Comparison of ENCODE assay signal across 8 cellular contexts in the genomic region with DNA sequence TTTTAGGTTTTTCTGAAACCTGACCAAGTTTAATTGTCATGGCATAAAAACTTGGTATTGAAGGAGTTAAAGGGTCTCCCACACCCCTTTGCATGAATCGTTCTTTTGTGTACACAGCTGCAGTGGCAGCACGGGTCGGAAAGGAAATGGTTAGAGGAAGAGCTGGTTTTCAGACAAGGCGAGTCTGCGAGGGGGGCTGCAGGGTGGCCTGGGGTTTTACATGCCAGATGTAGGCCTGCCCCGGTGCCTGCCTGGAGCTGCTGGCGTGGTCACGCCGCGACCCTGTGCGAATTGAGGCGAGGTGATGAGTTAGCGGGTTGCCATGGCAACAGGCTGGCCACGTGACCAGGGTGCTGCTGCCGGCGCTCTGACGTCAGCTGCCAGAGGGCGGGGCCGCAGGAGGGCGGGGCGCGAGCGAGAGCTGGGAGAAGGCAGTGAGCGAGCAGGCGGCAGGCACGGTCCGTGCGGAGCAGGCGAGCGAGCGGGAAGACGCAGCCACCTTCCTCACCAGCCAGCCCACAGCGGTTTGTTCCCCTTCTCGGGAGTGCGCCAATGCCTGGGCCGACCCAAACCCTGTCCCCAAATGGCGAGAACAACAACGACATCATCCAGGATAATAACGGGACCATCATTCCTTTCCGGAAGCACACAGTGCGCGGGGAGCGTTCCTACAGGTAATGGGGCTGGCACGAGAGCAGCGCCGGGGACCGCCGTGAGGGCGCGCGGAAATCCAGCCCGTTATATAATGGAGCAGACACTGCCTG. TPM values are rescaled to one million over a fixed set of nuclear protein-coding genes. Genes with fewer than 3 reads are reported as not detected.
A peak's percentile ranks its signal among the peaks of the same experiment; 100 is the strongest.
DNase-seq lines count a peak whose midpoint lies in the region; ATAC-seq and TF ChIP-seq lines count a peak whose summit lies in the region.

Gene MAPRE2, plus strand, starts transcription at position 426 of the 764 bp plus-strand sequence. Its CDS starts 127 bp downstream, at position 553.

- in situ Hi-C loops in GM13976 (cut with MboI; ENCODE audit: low sequenced_read_pairs, unreplicated experiment), result no loop called here

- no peaks in the 10 kb centered on the region for H3K36me3 Mint-ChIP-seq in progenitor cell of endocrine pancreas (ENCODE audit: insufficient read depth)

- peak within 1 kb of the TSS; percentile 97 for H3K4me3 Mint-ChIP-seq in progenitor cell of endocrine pancreas (ENCODE audit: low read depth)

- no peaks in the 10 kb centered on the region for H3K27me3 Mint-ChIP-seq in progenitor cell of endocrine pancreas

- peak within 1 kb of the TSS; percentile 99 for H3K27ac Mint-ChIP-seq in progenitor cell of endocrine pancreas

- DNase-seq in GM13976 (ENCODE audit: low spot score) (peak; percentile 98), NCI-H146 treated with DMSO at 0.1 percent for 48 hours (lab: John Stamatoyannopoulos, UW; ENCODE audit: unreplicated experiment) (peak; percentile 99), amniotic stem cell (lab: John Stamatoyannopoulos, UW) (peak; percentile 95), left cardiac atrium (peak; percentile 100), progenitor cell of endocrine pancreas (ENCODE audit: low spot score, unreplicated experiment) (peak; percentile 99), ureter (ENCODE audit: low spot score) (peak; percentile 98)

- peak; percentile 70 for ATAC-seq in HG02870 (IDR thresholded peaks at IDR 0.05; ENCODE audit: unreplicated experiment)
- ATAC-seq in left cardiac atrium, result peak; percentile 99

- no peak for TF ChIP-seq CTCF in GM13976 (IDR thresholded peaks at IDR 0.05; ENCODE audit: borderline replicate concordance, control extremely low read depth, extremely low read depth, insufficient read depth, missing control alignments)
- no peak for TF ChIP-seq CTCF in progenitor cell of endocrine pancreas (IDR thresholded peaks at IDR 0.05; ENCODE audit: unreplicated experiment)

- H3K9me3 Mint-ChIP-seq in progenitor cell of endocrine pancreas (ENCODE audit: low read depth), result no peaks in the 10 kb centered on the region

- intact Hi-C loops in T-helper 1 cell treated with Interleukin-12 subunit alpha and Interleukin-12 subunit beta and Interleukin-4 antibody, amounts not matched to agents 30 ng/mL and 1 ng/mL, for 36 hours (cut with micrococcal nuclease), result loop anchor here (1.0 to 5.0 kb wide), 6 partner anchors 11 to 931 kb away; partner anchors contain the start of genes GALNT1, INO80C, RMP24 and ZNF24
- intact Hi-C loops in left cardiac atrium (cut with DNase I), result loop anchor here (5.0 to 10.0 kb wide), 2 partner anchors 41 to 54 kb away; no protein-coding TSS in a partner anchor

- peaks cover 32% of the 10 kb centered on the region for H3K4me1 Mint-ChIP-seq in progenitor cell of endocrine pancreas (ENCODE audit: low read depth)

RNA-seq across cellular contexts. Expression of gene MAPRE2, which starts in this region (rescaled TPM):
- 42.6 and 45.9 TPM in 2 replicates for total RNA-seq in T-helper 1 cell treated with Interleukin-12 subunit alpha and Interleukin-12 subunit beta and Interleukin-4 antibody, amounts not matched to agents 30 ng/mL and 1 ng/mL, for 36 hours
- total RNA-seq in left cardiac atrium (10 to 100 TPM; 67.1 to 83.4 TPM), progenitor cell of endocrine pancreas (47.9 and 51.8 TPM in 2 replicates), ureter (17.8 TPM)

Comparison
In these comparisons a context has a peak if more than half of its experiments do, and no peak if none do; other contexts are left out.
1. Peak in every context shown above with its lines: DNase-seq and ATAC-seq.